8 cellular contexts compared by ENCODE assay signal in genomic region chr19:4068058-4068966, GRCh38. TPM values are rescaled to one million over a fixed set of nuclear protein-coding genes. Genes with fewer than 3 reads are reported as not detected.
DNase-seq lines count a peak whose midpoint lies in the region; ATAC-seq, FAIRE-seq and TF ChIP-seq lines count a peak whose summit lies in the region.

No MANE protein-coding gene starts in this region.

- FAIRE-seq in kidney (lab: Jason Lieb, UNC) = no peak

- TF ChIP-seq CTCF in kidney (IDR thresholded peaks at IDR 0.05; ENCODE audit: borderline replicate concordance, extremely low read depth, insufficient read depth) = no peak
- TF ChIP-seq CTCF in suprapubic skin (IDR thresholded peaks at IDR 0.05) = no peak

- H3K4me3 ChIP-seq in kidney (ENCODE audit: low read length in 2 of 2) (peak overlapping the region; percentile 38 to 57), suprapubic skin (peak overlapping the region; percentile 99)

- peak overlapping the region; percentile 77 for H3K27ac Mint-ChIP-seq in T-helper 1 cell treated with Interleukin-12 subunit alpha and Interleukin-12 subunit beta and Interleukin-4 antibody, amounts not matched to agents 30 μg/mL and 1 μg/mL, for 36 hours

- H3K36me3 ChIP-seq in kidney (ENCODE audit: control insufficient read depth in 1 of 2, insufficient read depth in 2 of 2, low read length in 2 of 2) (no peaks in the 10 kb centered on the region), suprapubic skin (no peaks in the 10 kb centered on the region)

- intact Hi-C loops in kidney (cut with DNase I) = no loop called here

- H3K27ac ChIP-seq in kidney (ENCODE audit: low read depth in 2 of 2, low read length in 2 of 2) = peak overlapping the region; percentile 2 to 87
- peak overlapping the region; percentile 97 for H3K27ac ChIP-seq in suprapubic skin

- no peaks in the 10 kb centered on the region for H3K9me3 Mint-ChIP-seq in T-helper 1 cell treated with Interleukin-12 subunit alpha and Interleukin-12 subunit beta and Interleukin-4 antibody, amounts not matched to agents 30 μg/mL and 1 μg/mL, for 36 hours
- H3K9me3 Mint-ChIP-seq in activated T-cell treated with anti-CD3 and anti-CD28 coated beads, Interleukin-2, amount 50 U/mL, for 4 hours = no peaks in the 10 kb centered on the region

- ATAC-seq in activated T-cell treated with anti-CD3 and anti-CD28 coated beads, Interleukin-2, amount 50 U/mL, for 4 hours = no peak

- WGBS in suprapubic skin = 18% methylated on average over 31 of the region's 31 CpGs

- H3K9me3 ChIP-seq in kidney (ENCODE audit: control insufficient read depth in 1 of 2, low read length in 2 of 2) (no peaks in the 10 kb centered on the region), suprapubic skin (no peaks in the 10 kb centered on the region)

- H3K27me3 ChIP-seq in suprapubic skin = no peaks in the 10 kb centered on the region

- no peak for DNase-seq in T-helper 1 cell
- DNase-seq in activated T-cell treated with anti-CD3 and anti-CD28 coated beads, Interleukin-2, amount 50 U/mL, for 4 hours = no peak
- DNase-seq in kidney = no peak
- no peak for DNase-seq in suprapubic skin (ENCODE audit: low spot score in 2 of 2)
- no peak for DNase-seq in islet precursor cell
- DNase-seq in NCI-H1092 (lab: John Stamatoyannopoulos, UW) = no peak
- no peak for DNase-seq in dermis blood vessel endothelial cell

- peak overlapping the region; percentile 78 for H3K4me3 Mint-ChIP-seq in T-helper 1 cell treated with Interleukin-12 subunit alpha and Interleukin-12 subunit beta and Interleukin-4 antibody, amounts not matched to agents 30 μg/mL and 1 μg/mL, for 36 hours
- peak overlapping the region; percentile 78 for H3K4me3 Mint-ChIP-seq in activated T-cell treated with anti-CD3 and anti-CD28 coated beads, Interleukin-2, amount 50 U/mL, for 4 hours

- H3K4me1 Mint-ChIP-seq in T-helper 1 cell treated with Interleukin-12 subunit alpha and Interleukin-12 subunit beta and Interleukin-4 antibody, amounts not matched to agents 30 μg/mL and 1 μg/mL, for 36 hours (ENCODE audit: low read depth) = peaks cover 18% of the 10 kb centered on the region
- H3K4me1 Mint-ChIP-seq in activated T-cell treated with anti-CD3 and anti-CD28 coated beads, Interleukin-2, amount 50 U/mL, for 4 hours (ENCODE audit: low read depth) = peaks cover 25% of the 10 kb centered on the region

- TF ChIP-seq EP300 in suprapubic skin (IDR thresholded peaks at IDR 0.05) = no peak

- H3K27me3 Mint-ChIP-seq in T-helper 1 cell treated with Interleukin-12 subunit alpha and Interleukin-12 subunit beta and Interleukin-4 antibody, amounts not matched to agents 30 μg/mL and 1 μg/mL, for 36 hours (ENCODE audit: low read depth) = no peaks in the 10 kb centered on the region
- no peaks in the 10 kb centered on the region for H3K27me3 Mint-ChIP-seq in activated T-cell treated with anti-CD3 and anti-CD28 coated beads, Interleukin-2, amount 50 U/mL, for 4 hours (ENCODE audit: low read depth)

- no peak for TF ChIP-seq POLR2A in suprapubic skin (IDR thresholded peaks at IDR 0.05)

- peak overlapping the region in 1 of 2 donors; percentile 35 for H3K9ac ChIP-seq in kidney (ENCODE audit: low read length in 2 of 2)

- H3K4me1 ChIP-seq in kidney (ENCODE audit: control insufficient read depth in 1 of 2, insufficient read depth in 1 of 2, low read depth in 1 of 2, low read length in 2 of 2) = peaks cover 5 to 7% of the 10 kb centered on the region in 2 donors
- peaks cover 27% of the 10 kb centered on the region for H3K4me1 ChIP-seq in suprapubic skin

- H3K36me3 Mint-ChIP-seq in T-helper 1 cell treated with Interleukin-12 subunit alpha and Interleukin-12 subunit beta and Interleukin-4 antibody, amounts not matched to agents 30 μg/mL and 1 μg/mL, for 36 hours (ENCODE audit: low read depth) = peaks cover 3% of the 10 kb centered on the region
- peaks cover 3% of the 10 kb centered on the region for H3K36me3 Mint-ChIP-seq in activated T-cell treated with anti-CD3 and anti-CD28 coated beads, Interleukin-2, amount 50 U/mL, for 4 hours (ENCODE audit: insufficient read depth)

RNA-seq across cellular contexts. Expression of gene ZBTB7A, which starts 1.6 kb away (rescaled TPM):
- 10 to 100 TPM; 46.6 to 49.6 (median 47.4) TPM for total RNA-seq in activated T-cell treated with anti-CD3 and anti-CD28 coated beads, Interleukin-2, amount 50 U/mL, for 4 hours
- total RNA-seq in kidney (53.2 TPM), suprapubic skin (10 to 100 TPM; 60.3 to 94.2 (median 77.4) TPM), dermis blood vessel endothelial cell (17.4 and 30.3 TPM in 2 replicates)
- polyA plus RNA-seq in kidney (ENCODE audit: insufficient read depth, low read depth, low replicate concordance) = 8.9 TPM

RNA-seq across cellular contexts. Expression of gene MAP2K2, which starts 55.6 kb away (rescaled TPM):
- 100 to 1,000 TPM; 136 to 143 (median 139) TPM for total RNA-seq in activated T-cell treated with anti-CD3 and anti-CD28 coated beads, Interleukin-2, amount 50 U/mL, for 4 hours
- 105 TPM for total RNA-seq in kidney
- polyA plus RNA-seq in kidney (ENCODE audit: insufficient read depth, low read depth, low replicate concordance) = 138 TPM
- total RNA-seq in suprapubic skin = 100 to 1,000 TPM in 1 of 4 donors, 10 to 100 TPM in 3; 88.0 to 103 (median 95.0) TPM
- 152 and 183 TPM in 2 replicates for total RNA-seq in dermis blood vessel endothelial cell
